ENCODE assay signal across 27 cellular contexts in the genomic region with DNA sequence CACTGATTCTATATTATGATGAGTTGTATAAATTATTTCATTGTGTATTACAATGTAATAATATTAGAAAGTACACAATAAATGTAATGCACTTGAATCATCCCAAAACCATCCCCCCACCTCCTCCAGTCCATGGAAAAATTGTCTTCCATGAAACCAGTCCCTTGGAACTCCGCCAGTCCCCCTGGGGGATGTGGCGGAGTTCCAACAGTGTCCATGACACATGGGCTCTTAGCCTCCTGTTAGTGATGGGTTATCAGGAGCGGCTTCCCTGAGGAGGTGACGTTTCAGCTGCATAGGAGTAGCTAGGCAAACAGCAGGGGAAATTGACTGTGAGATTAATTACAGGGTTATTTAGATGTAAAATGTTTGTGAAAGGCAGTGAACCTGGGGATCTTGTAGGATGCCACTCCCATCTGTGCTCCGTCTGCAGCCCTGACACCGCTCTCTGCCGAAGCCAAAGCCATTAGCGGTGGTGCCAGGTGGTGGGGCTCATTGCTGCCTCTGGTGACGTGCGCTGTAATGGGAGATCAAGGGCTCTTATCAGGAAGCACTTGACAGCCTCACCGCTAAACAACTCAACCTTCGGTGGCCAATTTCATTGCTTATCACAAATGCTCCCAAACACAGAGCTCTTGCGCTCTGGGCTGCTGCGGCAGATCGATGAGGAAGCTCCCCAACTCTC.
A peak's percentile ranks its signal among the peaks of the same experiment; 100 is the strongest.
DNase-seq lines count a peak whose midpoint lies in the region; ATAC-seq lines count a peak whose summit lies in the region.
"Had no signal": no experiment of that assay in that cellular context is flagged by ENCODE, and none has a peak within 500 bp of the region (broad histone marks: within the 10 kb centered on the region; RNA-seq: fewer than 3 reads in every experiment).

No MANE protein-coding gene starts in this region.

- ATAC-seq in left colon (peak; percentile 67), GM19463 (IDR thresholded peaks at IDR 0.05; ENCODE audit: unreplicated experiment) (no peak), GM21423 (IDR thresholded peaks at IDR 0.05; ENCODE audit: unreplicated experiment) (no peak)
- ATAC-seq: activated CD4-positive, CD25-positive, alpha-beta regulatory T cell treated with anti-CD3 and anti-CD28 coated beads, Interleukin-2, amount 50 U/mL, for 24 hours; activated CD8-positive, alpha-beta T cell treated with anti-CD3 and anti-CD28 coated beads for 36 hours; gastroesophageal sphincter; HCT116; natural killer cell had no signal

- intact Hi-C loops in left colon (cut with DNase I, micrococcal nuclease): no loop called here

- DNase-seq in NCI-H1417 (lab: John Stamatoyannopoulos, UW) (peak in 2 of 3 experiments; percentile 56 to 92), NCI-H1417 treated with DMSO at 0.1 percent for 48 hours (lab: John Stamatoyannopoulos, UW) (no peak), NCI-H1105 treated with DMSO at 0.1 percent for 48 hours (lab: John Stamatoyannopoulos, UW) (peak; percentile 64), NCI-H510A treated with DMSO at 0.1 percent for 48 hours (lab: John Stamatoyannopoulos, UW) (peak; percentile 0), left colon (peak in 1 of 2 donors; percentile 12), A172 (ENCODE audit: low spot score) (no peak)
- DNase-seq: 8988T; activated CD8-positive, alpha-beta T cell treated with anti-CD3 and anti-CD28 coated beads for 36 hours; activated effector memory CD4-positive, alpha-beta T cell treated with anti-CD3 and anti-CD28 coated beads, Interleukin-2, amount 50 U/mL, for 16 hours; activated naive CD8-positive, alpha-beta T cell treated with anti-CD3 and anti-CD28 coated beads, Interleukin-2, amount 10 ng/mL, durations not matched to agents 7 days and 5 days; AML-193; central memory CD4-positive, alpha-beta T cell; EL; hypothalamus; MG63; midbrain; natural killer cell; NCI-H2081 treated with DMSO at 0.1 percent for 48 hours; PC-9; SIG-M5; small intestine; substantia nigra had no signal

Comparison
In these comparisons a context has a peak if more than half of its experiments do, and no peak if none do; other contexts are left out.
1. DNase-seq: peak in NCI-H1417 (2 of 3), NCI-H1105 treated with DMSO at 0.1 percent for 48 hours (single experiment) and NCI-H510A treated with DMSO at 0.1 percent for 48 hours (single experiment); none in NCI-H1417 treated with DMSO at 0.1 percent for 48 hours (single experiment) and A172 (single experiment).